Comparison of ENCODE assay signal across 9 cellular contexts in the genomic region with DNA sequence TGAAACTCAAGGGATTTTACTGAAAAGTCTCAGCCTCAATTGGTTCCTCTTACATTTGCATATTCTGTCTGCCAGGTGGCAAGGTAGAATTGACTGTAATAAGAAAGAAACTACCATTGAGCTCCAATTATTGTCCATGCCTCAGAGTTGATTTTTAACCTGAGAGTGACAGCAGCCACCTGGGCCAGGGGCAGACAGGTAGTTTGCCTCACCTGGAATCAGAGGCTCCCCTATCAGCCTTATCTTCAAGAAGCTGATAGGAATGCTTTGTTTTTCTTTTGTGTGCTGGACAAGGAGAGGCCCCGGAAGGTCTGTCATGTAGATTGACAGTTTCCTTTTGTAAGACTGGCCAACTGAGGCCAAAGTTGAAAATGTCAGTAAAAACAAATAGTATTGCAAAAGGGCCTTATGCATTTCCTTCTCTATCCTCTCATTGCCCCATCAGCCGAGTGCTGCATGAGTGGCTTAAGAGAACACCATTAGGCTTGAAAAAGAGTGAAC. TPM values are rescaled to one million over a fixed set of nuclear protein-coding genes. Genes with fewer than 3 reads are reported as not detected.
A peak's percentile ranks its signal among the peaks of the same experiment; 100 is the strongest.
DNase-seq lines count a peak whose midpoint lies in the region; ATAC-seq and TF ChIP-seq lines count a peak whose summit lies in the region.
"Had no signal": no experiment of that assay in that cellular context is flagged by ENCODE, and none has a peak within 500 bp of the region (broad histone marks: within the 10 kb centered on the region; RNA-seq: fewer than 3 reads in every experiment).

No MANE protein-coding gene starts in this region.

- H3K36me3 ChIP-seq in mucosa of rectum (ENCODE audit: control insufficient read depth in 2 of 2, insufficient read depth in 2 of 2, low read length in 2 of 2) = peaks cover 8 to 14% of the 10 kb centered on the region in 2 donors

- CTCF ChIA-PET in activated B cell treated with CpG ODN at 0.5 μM for 24 hours (lab: Charles Lee) = interaction anchor here (1.0 to 1.8 kb wide), 2 partner anchors 29 to 173 kb away, joined by 3 to 8 read pairs; no protein-coding TSS in a partner anchor

- H3K27me3 Mint-ChIP-seq in activated B cell treated with CpG ODN at 0.5 μM for 24 hours = no peaks in the 10 kb centered on the region

- H3K9me3 Mint-ChIP-seq in activated B cell treated with CpG ODN at 0.5 μM for 24 hours = no peaks in the 10 kb centered on the region

- no peak overlapping the region for H3K9ac ChIP-seq in mucosa of rectum (ENCODE audit: low read depth in 1 of 2, low read length in 2 of 2)

- intact Hi-C loops in activated B cell treated with CpG ODN at 0.5 μM for 24 hours (cut with micrococcal nuclease) = loop anchor here (1.0 kb wide), 1 partner anchor 9 kb away; no protein-coding TSS in a partner anchor
- intact Hi-C loops in dorsolateral prefrontal cortex (cut with DNase I) = no loop called here

- no peaks in the 10 kb centered on the region for H3K9me3 ChIP-seq in mucosa of rectum (ENCODE audit: control insufficient read depth in 2 of 2, low read length in 2 of 2)

- H3K4me3 Mint-ChIP-seq in activated B cell treated with CpG ODN at 0.5 μM for 24 hours = peak overlapping the region; percentile 75

- peak overlapping the region; percentile 92 for H3K27ac Mint-ChIP-seq in activated B cell treated with CpG ODN at 0.5 μM for 24 hours

- peaks cover 91% of the 10 kb centered on the region for H3K4me1 Mint-ChIP-seq in activated B cell treated with CpG ODN at 0.5 μM for 24 hours

- POLR2A ChIA-PET in activated B cell treated with CpG ODN at 0.5 μM for 24 hours (lab: Charles Lee) = interaction anchor here (0.5 to 2.3 kb wide), 11 partner anchors 10 to 172 kb away, joined by 3 to 9 read pairs (median 5); a partner anchor contains a TSS

- H3K27me3 ChIP-seq in mucosa of rectum (ENCODE audit: control insufficient read depth in 2 of 2, insufficient read depth in 2 of 2, low read length in 2 of 2) (no peaks in the 10 kb centered on the region), dorsolateral prefrontal cortex (no peaks in the 10 kb centered on the region)

- peaks cover 85% of the 10 kb centered on the region for H3K36me3 Mint-ChIP-seq in activated B cell treated with CpG ODN at 0.5 μM for 24 hours (ENCODE audit: low read depth)

- peak; percentile 50 for ATAC-seq in GM18520 (IDR thresholded peaks at IDR 0.05; ENCODE audit: unreplicated experiment)
- ATAC-seq in HG02763 (IDR thresholded peaks at IDR 0.05; ENCODE audit: unreplicated experiment) = peak; percentile 47
- peak; percentile 47 for ATAC-seq in activated B cell treated with CpG ODN at 0.5 μM for 24 hours (ENCODE audit: low read depth)
- no peak for ATAC-seq in SK-N-SH treated with all-trans-retinoic acid at 6 μM for 48 hours
- no peak for ATAC-seq in GM19023 (IDR thresholded peaks at IDR 0.05; ENCODE audit: unreplicated experiment)
- ATAC-seq: K562 had no signal

- no peak for DNase-seq in activated B cell treated with CpG ODN at 0.5 μM for 24 hours
- DNase-seq in dorsolateral prefrontal cortex = no peak
- DNase-seq in activated CD8-positive, alpha-beta memory T cell treated with anti-CD3 and anti-CD28 coated beads for 24 hours = no peak

- no peak for TF ChIP-seq CTCF in activated B cell treated with CpG ODN at 0.5 μM for 24 hours (IDR thresholded peaks at IDR 0.05)
- no peak for TF ChIP-seq CTCF in dorsolateral prefrontal cortex (IDR thresholded peaks at IDR 0.05 in 54 of 56, conservative IDR thresholded peaks at IDR 0.05 in 2 of 56; ENCODE audit: low read depth in 1 of 56, partially characterized antibody in 56 of 56)

- H3K4me1 ChIP-seq in mucosa of rectum (ENCODE audit: control insufficient read depth in 2 of 2, insufficient read depth in 2 of 2, low read length in 2 of 2) = peaks cover 36 to 38% of the 10 kb centered on the region in 2 donors

- H3K4me3 ChIP-seq in mucosa of rectum (ENCODE audit: low read length in 2 of 2) = no peak overlapping the region
- no peak overlapping the region for H3K4me3 ChIP-seq in dorsolateral prefrontal cortex
- H3K4me3 ChIP-seq: K562 had no signal

- peak overlapping the region; percentile 68 to 71 for H3K27ac ChIP-seq in mucosa of rectum (ENCODE audit: low read depth in 2 of 2, low read length in 2 of 2)
- H3K27ac ChIP-seq in dorsolateral prefrontal cortex = no peak overlapping the region

TF ChIP-seq in SK-N-SH treated with all-trans-retinoic acid at 6 μM for 48 hours, 23 proteins besides CTCF, POLR2A, EP300 and RAD21 (continues in another document):
- no peak for TF ChIP-seq BACH2 (CRISPR knock-in tag; IDR thresholded peaks at IDR 0.05; ENCODE audit: borderline replicate concordance)
- TF ChIP-seq, protein P1, sequence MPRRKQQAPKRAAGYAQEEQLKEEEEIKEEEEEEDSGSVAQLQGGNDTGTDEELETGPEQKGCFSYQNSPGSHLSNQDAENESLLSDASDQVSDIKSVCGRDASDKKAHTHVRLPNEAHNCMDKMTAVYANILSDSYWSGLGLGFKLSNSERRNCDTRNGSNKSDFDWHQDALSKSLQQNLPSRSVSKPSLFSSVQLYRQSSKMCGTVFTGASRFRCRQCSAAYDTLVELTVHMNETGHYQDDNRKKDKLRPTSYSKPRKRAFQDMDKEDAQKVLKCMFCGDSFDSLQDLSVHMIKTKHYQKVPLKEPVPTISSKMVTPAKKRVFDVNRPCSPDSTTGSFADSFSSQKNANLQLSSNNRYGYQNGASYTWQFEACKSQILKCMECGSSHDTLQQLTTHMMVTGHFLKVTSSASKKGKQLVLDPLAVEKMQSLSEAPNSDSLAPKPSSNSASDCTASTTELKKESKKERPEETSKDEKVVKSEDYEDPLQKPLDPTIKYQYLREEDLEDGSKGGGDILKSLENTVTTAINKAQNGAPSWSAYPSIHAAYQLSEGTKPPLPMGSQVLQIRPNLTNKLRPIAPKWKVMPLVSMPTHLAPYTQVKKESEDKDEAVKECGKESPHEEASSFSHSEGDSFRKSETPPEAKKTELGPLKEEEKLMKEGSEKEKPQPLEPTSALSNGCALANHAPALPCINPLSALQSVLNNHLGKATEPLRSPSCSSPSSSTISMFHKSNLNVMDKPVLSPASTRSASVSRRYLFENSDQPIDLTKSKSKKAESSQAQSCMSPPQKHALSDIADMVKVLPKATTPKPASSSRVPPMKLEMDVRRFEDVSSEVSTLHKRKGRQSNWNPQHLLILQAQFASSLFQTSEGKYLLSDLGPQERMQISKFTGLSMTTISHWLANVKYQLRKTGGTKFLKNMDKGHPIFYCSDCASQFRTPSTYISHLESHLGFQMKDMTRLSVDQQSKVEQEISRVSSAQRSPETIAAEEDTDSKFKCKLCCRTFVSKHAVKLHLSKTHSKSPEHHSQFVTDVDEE (CRISPR knock-in tag; IDR thresholded peaks at IDR 0.05) = no peak
- TF ChIP-seq ZNF565 (CRISPR knock-in tag; conservative IDR thresholded peaks at IDR 0.05; ENCODE audit: low read depth) = no peak
- TF ChIP-seq, protein P2, sequence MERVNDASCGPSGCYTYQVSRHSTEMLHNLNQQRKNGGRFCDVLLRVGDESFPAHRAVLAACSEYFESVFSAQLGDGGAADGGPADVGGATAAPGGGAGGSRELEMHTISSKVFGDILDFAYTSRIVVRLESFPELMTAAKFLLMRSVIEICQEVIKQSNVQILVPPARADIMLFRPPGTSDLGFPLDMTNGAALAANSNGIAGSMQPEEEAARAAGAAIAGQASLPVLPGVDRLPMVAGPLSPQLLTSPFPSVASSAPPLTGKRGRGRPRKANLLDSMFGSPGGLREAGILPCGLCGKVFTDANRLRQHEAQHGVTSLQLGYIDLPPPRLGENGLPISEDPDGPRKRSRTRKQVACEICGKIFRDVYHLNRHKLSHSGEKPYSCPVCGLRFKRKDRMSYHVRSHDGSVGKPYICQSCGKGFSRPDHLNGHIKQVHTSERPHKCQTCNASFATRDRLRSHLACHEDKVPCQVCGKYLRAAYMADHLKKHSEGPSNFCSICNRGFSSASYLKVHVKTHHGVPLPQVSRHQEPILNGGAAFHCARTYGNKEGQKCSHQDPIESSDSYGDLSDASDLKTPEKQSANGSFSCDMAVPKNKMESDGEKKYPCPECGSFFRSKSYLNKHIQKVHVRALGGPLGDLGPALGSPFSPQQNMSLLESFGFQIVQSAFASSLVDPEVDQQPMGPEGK (CRISPR knock-in tag; IDR thresholded peaks at IDR 0.05; ENCODE audit: borderline replicate concordance) = no peak
- no peak for TF ChIP-seq CSDC2 (CRISPR knock-in tag; IDR thresholded peaks at IDR 0.05)
- no peak for TF ChIP-seq TCF4 (CRISPR knock-in tag; IDR thresholded peaks at IDR 0.05; ENCODE audit: borderline replicate concordance)
- TF ChIP-seq, protein P3, sequence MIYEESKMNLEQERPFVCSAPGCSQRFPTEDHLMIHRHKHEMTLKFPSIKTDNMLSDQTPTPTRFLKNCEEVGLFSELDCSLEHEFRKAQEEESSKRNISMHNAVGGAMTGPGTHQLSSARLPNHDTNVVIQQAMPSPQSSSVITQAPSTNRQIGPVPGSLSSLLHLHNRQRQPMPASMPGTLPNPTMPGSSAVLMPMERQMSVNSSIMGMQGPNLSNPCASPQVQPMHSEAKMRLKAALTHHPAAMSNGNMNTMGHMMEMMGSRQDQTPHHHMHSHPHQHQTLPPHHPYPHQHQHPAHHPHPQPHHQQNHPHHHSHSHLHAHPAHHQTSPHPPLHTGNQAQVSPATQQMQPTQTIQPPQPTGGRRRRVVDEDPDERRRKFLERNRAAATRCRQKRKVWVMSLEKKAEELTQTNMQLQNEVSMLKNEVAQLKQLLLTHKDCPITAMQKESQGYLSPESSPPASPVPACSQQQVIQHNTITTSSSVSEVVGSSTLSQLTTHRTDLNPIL (CRISPR knock-in tag; IDR thresholded peaks at IDR 0.05; ENCODE audit: low read depth) = no peak
- no peak for TF ChIP-seq TOX (CRISPR knock-in tag; IDR thresholded peaks at IDR 0.05; ENCODE audit: borderline replicate concordance)
- no peak for TF ChIP-seq OSR1 (CRISPR knock-in tag; IDR thresholded peaks at IDR 0.05)
- no peak for TF ChIP-seq SNAI2 (CRISPR knock-in tag; IDR thresholded peaks at IDR 0.05)
- TF ChIP-seq ZNF70 (CRISPR knock-in tag; IDR thresholded peaks at IDR 0.05) = no peak
- no peak for TF ChIP-seq ISL1 (CRISPR knock-in tag; IDR thresholded peaks at IDR 0.05)
- TF ChIP-seq ESRRG (CRISPR knock-in tag; IDR thresholded peaks at IDR 0.05) = no peak
- TF ChIP-seq RARB (CRISPR knock-in tag; IDR thresholded peaks at IDR 0.05) = no peak
- no peak for TF ChIP-seq PPARA (CRISPR knock-in tag; IDR thresholded peaks at IDR 0.05; ENCODE audit: borderline replicate concordance)
- TF ChIP-seq ZFP30 (CRISPR knock-in tag; IDR thresholded peaks at IDR 0.05) = no peak
- no peak for TF ChIP-seq ZC3H10 (CRISPR knock-in tag; IDR thresholded peaks at IDR 0.05)

RNA-seq across cellular contexts. Expression of a gene that starts 34.1 kb away (rescaled TPM):
- 1,441 and 1,546 TPM in 2 replicates for total RNA-seq in activated B cell treated with CpG ODN at 0.5 μM for 24 hours
- 100 to 1,000 TPM in 29 of 120 experiments, 10 to 100 TPM in 87, 1 to 10 TPM in 4; 6.5 to 291 (median 54.5) TPM for total RNA-seq in dorsolateral prefrontal cortex

Comparison
In these comparisons a context has a peak if more than half of its experiments do, and no peak if none do; other contexts are left out.
1. ATAC-seq: peak in GM18520 (single experiment), HG02763 (single experiment) and activated B cell treated with CpG ODN at 0.5 μM for 24 hours (single experiment); none in SK-N-SH treated with all-trans-retinoic acid at 6 μM for 48 hours (single experiment) and GM19023 (single experiment).
2. H3K27ac ChIP-seq: peak in mucosa of rectum (2 of 2); none in dorsolateral prefrontal cortex (0 of 59).